In the genomic region with DNA sequence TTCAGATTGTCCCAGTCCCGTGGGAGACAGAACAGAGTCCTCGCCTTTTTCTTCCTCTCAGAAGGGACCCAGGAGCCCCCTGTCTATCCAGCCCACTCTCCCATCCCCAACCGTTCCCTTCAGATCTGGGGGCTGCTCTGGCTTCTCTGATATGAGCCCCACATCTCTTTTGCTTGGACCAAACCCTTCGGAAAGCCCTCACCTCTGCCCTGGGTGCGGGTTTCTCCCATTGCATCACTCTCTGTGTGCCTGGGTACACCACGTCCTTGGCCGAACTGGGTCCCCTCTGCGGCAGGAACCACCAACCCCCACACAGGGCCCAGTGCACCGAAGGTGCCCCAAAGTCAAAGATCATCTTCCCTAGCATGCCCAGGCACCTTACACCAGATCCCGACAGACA, we compare ENCODE assay signal across 17 cellular contexts.
"Had no signal": no experiment of that assay in that cellular context is flagged by ENCODE, and none has a peak within 500 bp of the region (broad histone marks: within the 10 kb centered on the region; RNA-seq: fewer than 3 reads in every experiment).

No MANE protein-coding gene starts in this region.

- DNase-seq: Kasumi-1, MM.1S, NCI-H1092 treated with DMSO at 0.1 percent for 48 hours, NCI-H1436, NCI-H187, NCI-H2029, NCI-H2081 treated with DMSO at 0.1 percent for 48 hours, NCI-H2171, NCI-H345, NCI-H774, Right ventricle myocardium superior, RPMI8226, SIG-M5 had no signal

- H3K9me3 ChIP-seq: SJSA1 had no signal

- H3K4me3 ChIP-seq: K562, SJSA1, SK-N-MC had no signal

- H3K36me3 ChIP-seq: SJSA1 had no signal

- ATAC-seq: K562 had no signal

- H3K27me3 ChIP-seq: SJSA1 had no signal

- H3K27ac ChIP-seq: KMS-11, SJSA1, SK-N-MC had no signal
